ENCODE assay signal across 21 cellular contexts in genomic region chr10:86061301-86061873, GRCh38.
DNase-seq lines count a peak whose midpoint lies in the region; ATAC-seq and TF ChIP-seq lines count a peak whose summit lies in the region.
"Had no signal": no experiment of that assay in that cellular context is flagged by ENCODE, and none has a peak within 500 bp of the region (broad histone marks: within the 10 kb centered on the region; RNA-seq: fewer than 3 reads in every experiment).

No MANE protein-coding gene starts in this region.

- H3K36me3 Mint-ChIP-seq in WTC11 = no peaks in the 10 kb centered on the region
- H3K36me3 Mint-ChIP-seq in glutamatergic neuron (ENCODE audit: unreplicated experiment) = peaks cover 5% of the 10 kb centered on the region
- H3K36me3 Mint-ChIP-seq: CD14-positive monocyte; CD4-positive, alpha-beta memory T cell; IgD-negative memory B cell had no signal

- TF ChIP-seq CTCF in WTC11 (IDR thresholded peaks at IDR 0.05) = no peak
- TF ChIP-seq CTCF in glutamatergic neuron (IDR thresholded peaks at IDR 0.05; ENCODE audit: partially characterized antibody, unreplicated experiment) = no peak
- no peak for TF ChIP-seq CTCF in stomach (IDR thresholded peaks at IDR 0.05)

- intact Hi-C loops in stomach (cut with DNase I; ENCODE audit: low total_unique reads) = no loop called here

- H3K4me3 Mint-ChIP-seq in WTC11 (no peak overlapping the region), glutamatergic neuron (ENCODE audit: unreplicated experiment) (peak overlapping the region; percentile 3)
- H3K4me3 Mint-ChIP-seq: CD14-positive monocyte; CD4-positive, alpha-beta memory T cell had no signal

- no peak for TF ChIP-seq POLR2A in stomach (IDR thresholded peaks at IDR 0.05)

- no peak overlapping the region for H3K4me3 ChIP-seq in stomach
- H3K4me3 ChIP-seq: A549, BLaER1, GM23248, HAP-1 had no signal

- DNase-seq in DMS 273 (lab: John Stamatoyannopoulos, UW; ENCODE audit: unreplicated experiment) (peak; percentile 24), DMS 273 treated with DMSO at 0.1 percent for 48 hours (lab: John Stamatoyannopoulos, UW) (no peak), WTC11 (ENCODE audit: low spot score) (no peak), glutamatergic neuron (no peak), stomach (peak; percentile 10), nucleus accumbens (lab: John Stamatoyannopoulos, UW) (no peak)
- DNase-seq: AML-193; CD4-positive, alpha-beta memory T cell; DMS53; DND-41; EL; GM23248 had no signal

- no peak for TF ChIP-seq EP300 in stomach (IDR thresholded peaks at IDR 0.05)

- peaks cover 7% of the 10 kb centered on the region; the same call in 1 of the 2 replicates for H3K9me3 Mint-ChIP-seq in WTC11
- H3K9me3 Mint-ChIP-seq in glutamatergic neuron (ENCODE audit: unreplicated experiment) = peaks cover 1% of the 10 kb centered on the region
- H3K9me3 Mint-ChIP-seq: CD4-positive, alpha-beta memory T cell; IgD-negative memory B cell had no signal

- H3K27me3 Mint-ChIP-seq in WTC11 (ENCODE audit: low read depth) (no peaks in the 10 kb centered on the region; the same call in none of the 2 replicates), glutamatergic neuron (ENCODE audit: unreplicated experiment) (peaks cover 5% of the 10 kb centered on the region)

- no peaks in the 10 kb centered on the region for H3K27me3 ChIP-seq in stomach
- H3K27me3 ChIP-seq: BLaER1 had no signal

- POLR2A ChIA-PET in WTC11 (lab: Charles Lee) = no interaction called here

- H3K27ac Mint-ChIP-seq in WTC11 (no peak overlapping the region), glutamatergic neuron (ENCODE audit: unreplicated experiment) (no peak overlapping the region)
- H3K27ac Mint-ChIP-seq: IgD-negative memory B cell had no signal

- no peaks in the 10 kb centered on the region for H3K9me3 ChIP-seq in stomach
- H3K9me3 ChIP-seq: A549, BLaER1, HAP-1 had no signal

- WGBS in stomach, 5 donors = 60 to 77% (median 74%) methylated on average over 3 of the region's 3 CpGs

- CTCF ChIA-PET in WTC11 (lab: Charles Lee) = no interaction called here

- no peaks in the 10 kb centered on the region for H3K4me1 ChIP-seq in stomach
- H3K4me1 ChIP-seq: A549, BLaER1 had no signal

- no peaks in the 10 kb centered on the region for H3K4me1 Mint-ChIP-seq in WTC11
- peaks cover 11% of the 10 kb centered on the region for H3K4me1 Mint-ChIP-seq in glutamatergic neuron (ENCODE audit: low read depth, unreplicated experiment)
- H3K4me1 Mint-ChIP-seq: CD14-positive monocyte; CD4-positive, alpha-beta memory T cell; IgD-negative memory B cell had no signal

- ATAC-seq in WTC11 (no peak; the same call in 1 of the 2 replicates), HG03175 (IDR thresholded peaks at IDR 0.05; ENCODE audit: unreplicated experiment) (no peak), HG03280 (IDR thresholded peaks at IDR 0.05; ENCODE audit: unreplicated experiment) (no peak)
- ATAC-seq: A549, HepG2 had no signal

- H3K27ac ChIP-seq in stomach = no peak overlapping the region
- H3K27ac ChIP-seq: 22Rv1, A549, BLaER1, GM23248 had no signal

- H3K36me3 ChIP-seq in stomach = no peaks in the 10 kb centered on the region
- H3K36me3 ChIP-seq: BLaER1, HAP-1 had no signal

TF ChIP-seq in WTC11, 78 proteins besides CTCF, POLR2A, EP300 and RAD21:
- no peak for TF ChIP-seq IRF2 (CRISPR knock-in tag; IDR thresholded peaks at IDR 0.05; ENCODE audit: borderline replicate concordance, low read depth)
- TF ChIP-seq MAX (CRISPR knock-in tag; IDR thresholded peaks at IDR 0.05) = no peak
- peak; percentile 42; the same call in 1 of the 2 replicates for TF ChIP-seq ZNF263 (CRISPR knock-in tag; IDR thresholded peaks at IDR 0.05; ENCODE audit: low read depth)
- no peak for TF ChIP-seq ZNF121 (CRISPR knock-in tag; IDR thresholded peaks at IDR 0.05)
- TF ChIP-seq IRF1 (CRISPR knock-in tag; IDR thresholded peaks at IDR 0.05) = no peak
TF ChIP-seq in WTC11: peak in this region for 1.

Comparison
In these comparisons a context has a peak if more than half of its experiments do, and no peak if none do; other contexts are left out.
1. DNase-seq: peak in DMS 273 (single experiment) and stomach (single experiment); none in DMS 273 treated with DMSO at 0.1 percent for 48 hours (single experiment), WTC11 (single experiment), glutamatergic neuron (single experiment) and nucleus accumbens (0 of 56).